8 cellular contexts compared by ENCODE assay signal in genomic region chr3:172042620-172043179, GRCh38. TPM values are rescaled to one million over a fixed set of nuclear protein-coding genes. Genes with fewer than 3 reads are reported as not detected.
DNase-seq lines count a peak whose midpoint lies in the region; ATAC-seq, FAIRE-seq and TF ChIP-seq lines count a peak whose summit lies in the region.
"Not testable (repeated sequence)": the region's sequence is repeated elsewhere in the genome, so short reads cannot be mapped to it uniquely, and the experiment has no call there.

No MANE protein-coding gene starts in this region.

- H3K4me3 Mint-ChIP-seq in immature natural killer cell, result peak overlapping the region; percentile 85 to 99 (median 90)
- peak overlapping the region; percentile 96 for H3K4me3 Mint-ChIP-seq in nephron progenitor cell

- intact Hi-C loops in Panc1 (cut with micrococcal nuclease; ENCODE audit: unreplicated experiment) (loop anchor here (5.0 kb wide), 1 partner anchor 95 kb away; no protein-coding TSS in a partner anchor), esophagus muscularis mucosa (cut with DNase I) (loop anchor here (10.0 kb wide), 1 partner anchor 162 kb away; no protein-coding TSS in a partner anchor)
- intact Hi-C loops in stomach (cut with DNase I; ENCODE audit: low total_unique reads), result not testable (repeated sequence)

- not testable (repeated sequence) for ATAC-seq in Panc1

- H3K9me3 ChIP-seq in Panc1 (ENCODE audit: control insufficient read depth, insufficient read depth, low read depth, low read length); esophagus muscularis mucosa; stomach: not testable (repeated sequence)

- FAIRE-seq in H54 (lab: Jason Lieb, UNC), result peak; percentile 11

- H3K27ac Mint-ChIP-seq in immature natural killer cell (peak overlapping the region; percentile 88 to 93 (median 90)), nephron progenitor cell (peak overlapping the region; percentile 62)

- in situ Hi-C loops in Panc1 (cut with HindIII; ENCODE audit: low pct_unique_long_range_greater_than_20kb, low sequenced_read_pairs), result not testable (repeated sequence)

- 88% methylated on average over 21 of the region's 21 CpGs for WGBS in esophagus muscularis mucosa
- WGBS in stomach, 5 donors, result 35 to 88% (median 65%) methylated on average over 21 of the region's 21 CpGs

- peak overlapping the region; percentile 90 to 91 for H3K4me3 ChIP-seq in Panc1 (ENCODE audit: low read depth in 2 of 2, low read length in 2 of 2)
- peak overlapping the region in 2 of 4 donors; percentile 82 to 99 for H3K4me3 ChIP-seq in esophagus muscularis mucosa
- H3K4me3 ChIP-seq in stomach, result peak overlapping the region in 3 of 4 donors; percentile 76 to 95 (median 95)

- TF ChIP-seq CTCF in Panc1 (IDR thresholded peaks at IDR 0.05); esophagus muscularis mucosa (IDR thresholded peaks at IDR 0.05); nephron progenitor cell (IDR thresholded peaks at IDR 0.05); stomach (IDR thresholded peaks at IDR 0.05): not testable (repeated sequence)

- CTCF ChIA-PET in Panc1 (lab: Charles Lee), result interaction anchor here (0.7 kb wide), 1 partner anchor 708 kb away, joined by 4 read pairs; the partner anchor contains the start of gene ECT2

- H3K9me3 Mint-ChIP-seq in immature natural killer cell, nephron progenitor cell: not testable (repeated sequence)

- DNase-seq in AG08395 (ENCODE audit: low spot score) (peak; percentile 58), astrocyte of the hippocampus (ENCODE audit: low read depth, low spot score) (peak; percentile 50), stomach (peak; percentile 56)
- not testable (repeated sequence) for DNase-seq in H54 (ENCODE audit: insufficient read length, low spot score); Panc1 (ENCODE audit: low read depth, low spot score); esophagus muscularis mucosa (ENCODE audit: extremely low spot score); immature natural killer cell; nephron progenitor cell

- H3K4me1 ChIP-seq in Panc1 (ENCODE audit: control insufficient read depth, insufficient read depth, low read length) (peaks cover 54% of the 10 kb centered on the region), esophagus muscularis mucosa (peaks cover 45 to 66% (median 59%) of the 10 kb centered on the region in 4 donors), stomach (peaks cover 21 to 72% (median 49%) of the 10 kb centered on the region in 4 donors)

- peaks cover 3 to 15% (median 11%) of the 10 kb centered on the region in 3 donors for H3K27me3 Mint-ChIP-seq in immature natural killer cell (ENCODE audit: low read depth in 3 of 3)
- H3K27me3 Mint-ChIP-seq in nephron progenitor cell (ENCODE audit: low read depth, poor library complexity), result not testable (repeated sequence)

- POLR2A ChIA-PET in Panc1 (lab: Charles Lee), result interaction anchor here (0.6 kb wide), 3 partner anchors 16 to 241 kb away, joined by 3 to 5 read pairs (median 3); no protein-coding TSS in a partner anchor

- peaks cover 12% of the 10 kb centered on the region for H3K36me3 ChIP-seq in Panc1 (ENCODE audit: control insufficient read depth, insufficient read depth, low read length)
- H3K36me3 ChIP-seq in esophagus muscularis mucosa, stomach: not testable (repeated sequence)

- peaks cover 75 to 86% of the 10 kb centered on the region in 2 donors for H3K4me1 Mint-ChIP-seq in immature natural killer cell
- peaks cover 58% of the 10 kb centered on the region for H3K4me1 Mint-ChIP-seq in nephron progenitor cell

- not testable (repeated sequence) for BruUV-seq in Panc1 (replicated peaks; lab: Mats Ljungman, UMichigan)

- H3K27me3 ChIP-seq in Panc1 (ENCODE audit: control insufficient read depth, insufficient read depth, low read length); esophagus muscularis mucosa; stomach: not testable (repeated sequence)

- TF ChIP-seq POLR2A in H54 (IDR thresholded peaks at IDR 0.05; ENCODE audit: low read depth, low read length); esophagus muscularis mucosa (IDR thresholded peaks at IDR 0.05; ENCODE audit: low read depth); stomach (IDR thresholded peaks at IDR 0.05): not testable (repeated sequence)

- TF ChIP-seq EP300 in esophagus muscularis mucosa (IDR thresholded peaks at IDR 0.05); stomach (IDR thresholded peaks at IDR 0.05): not testable (repeated sequence)

- H3K27ac ChIP-seq in Panc1 (ENCODE audit: low read length), result peak overlapping the region; percentile 97
- H3K27ac ChIP-seq in esophagus muscularis mucosa (replicated peaks in 1 of 4), result peak overlapping the region; percentile 96 to 100 (median 98)
- peak overlapping the region; percentile 85 to 100 (median 99) for H3K27ac ChIP-seq in stomach

- H3K36me3 Mint-ChIP-seq in immature natural killer cell, result not testable (repeated sequence)
- peaks cover 17% of the 10 kb centered on the region for H3K36me3 Mint-ChIP-seq in nephron progenitor cell (ENCODE audit: low read depth)

RNA-seq across cellular contexts. Expression of gene FNDC3B, which starts 3.3 kb away (rescaled TPM):
- 173 TPM for total RNA-seq in Panc1 (2021; ENCODE audit: unreplicated experiment)
- polyA plus RNA-seq in Panc1 (2012; ENCODE audit: insufficient read length), result 49.1 TPM
- total RNA-seq in esophagus muscularis mucosa, result 10 to 100 TPM; 59.8 to 72.6 (median 65.6) TPM
- polyA plus RNA-seq in immature natural killer cell, result 10 to 100 TPM; 19.7 to 46.1 (median 24.4) TPM
- total RNA-seq in stomach, result 100 to 1,000 TPM in 2 of 5 donors, 10 to 100 TPM in 3; 44.9 to 229 (median 75.3) TPM
- polyA plus RNA-seq in stomach, result 10 to 100 TPM in 2 of 3 donors, 1 to 10 TPM in 1; 6.0 to 21.2 (median 16.5) TPM
